8 cellular contexts compared by ENCODE assay signal in genomic region chr22:30386960-30387848, GRCh38. TPM values are rescaled to one million over a fixed set of nuclear protein-coding genes. Genes with fewer than 3 reads are reported as not detected.
DNase-seq lines count a peak whose midpoint lies in the region; ATAC-seq, FAIRE-seq and TF ChIP-seq lines count a peak whose summit lies in the region.

RNF215 (minus strand) TSS chr22:30387411; CDS start chr22:30387313, 98 bp downstream.

- H3K4me3 ChIP-seq in dorsolateral prefrontal cortex (peak within 1 kb of the TSS; percentile 34 to 79 (median 66)), lower leg skin (ENCODE audit: low read depth, poor library complexity, severe bottlenecking) (peak within 1 kb of the TSS; percentile 31)

- peak; percentile 82 to 99 (median 94) for TF ChIP-seq CTCF in dorsolateral prefrontal cortex (IDR thresholded peaks at IDR 0.05 in 54 of 56, conservative IDR thresholded peaks at IDR 0.05 in 2 of 56; ENCODE audit: low read depth in 1 of 56, partially characterized antibody in 56 of 56)
- peak in 1 of 3 donors; percentile 87 for TF ChIP-seq CTCF in lower leg skin (IDR thresholded peaks at IDR 0.05)

- H3K27me3 ChIP-seq in dorsolateral prefrontal cortex, result no peaks in the 10 kb centered on the region

- WGBS in lower leg skin, 2 donors, result 3 to 4% methylated on average over 23 to 42 of the region's 95 CpGs

- TF ChIP-seq POLR2A in lower leg skin (IDR thresholded peaks at IDR 0.05), result no peak

- ATAC-seq in HG03095 (IDR thresholded peaks at IDR 0.05; ENCODE audit: unreplicated experiment), result peak; percentile 57

- peak; percentile 89 for DNase-seq in 8988T
- DNase-seq in GM18507 (ENCODE audit: extremely low spot score, insufficient read length, low read depth), result peak; percentile 89
- peak; percentile 32 for DNase-seq in NCI-H524 treated with DMSO at 0.1 percent for 48 hours (lab: John Stamatoyannopoulos, UW)
- peak; percentile 78 to 82 for DNase-seq in activated CD4-positive, alpha-beta T cell treated with anti-CD3 and anti-CD28 coated beads, Interleukin-2, amount 50 U/mL, for 48 hours
- DNase-seq in dorsolateral prefrontal cortex, result peak; percentile 50 to 92 (median 79)
- peak; percentile 42 to 96 for DNase-seq in lower leg skin (ENCODE audit: low spot score in 2 of 2)
- DNase-seq in stimulated activated CD4-positive, alpha-beta T cell treated with anti-CD3 and anti-CD28 coated beads, Interleukin-4, amount 100 ng/mL, for 4 hours, result peak; percentile 68 to 83

- H3K27ac ChIP-seq in dorsolateral prefrontal cortex, result peak within 1 kb of the TSS in 48 of 59 donors; percentile 6 to 86 (median 70)

- intact Hi-C loops in dorsolateral prefrontal cortex (cut with DNase I) (loop anchor here (1.0 to 5.0 kb wide), 6 partner anchors 30 to 280 kb away; partner anchors contain the start of genes CASTOR1 (in 1 of the 2), CCDC157 (in 1 of the 2), SF3A1 (in 1 of the 2) and TBC1D10A (in 1 of the 2)), lower leg skin (cut with DNase I; ENCODE audit: low total_unique reads) (loop anchor here (2.0 to 10.0 kb wide), 2 partner anchors 98 to 272 kb away; partner anchors contain the start of gene CASTOR1)

- peak; percentile 74 for FAIRE-seq in GM18507 (lab: Jason Lieb, UNC)

RNA-seq across cellular contexts. Expression of gene RNF215, which starts in this region (rescaled TPM):
- total RNA-seq in dorsolateral prefrontal cortex (10 to 100 TPM; 18.9 to 55.4 (median 34.4) TPM), lower leg skin (1 to 10 TPM; 6.9 to 7.8 (median 7.3) TPM)

Comparison
In these comparisons a context has a peak if more than half of its experiments do, and no peak if none do; other contexts are left out.
1. Peak in every context shown above with its lines: DNase-seq, ATAC-seq, H3K4me3 ChIP-seq and H3K27ac ChIP-seq.
2. DNase-seq: peak in every context shown above with its lines; median percentile 89 in 8988T; 89 in GM18507; 80 in activated CD4-positive, alpha-beta T cell treated with anti-CD3 and anti-CD28 coated beads, Interleukin-2, amount 50 U/mL, for 48 hours; 79 in dorsolateral prefrontal cortex; 76 in stimulated activated CD4-positive, alpha-beta T cell treated with anti-CD3 and anti-CD28 coated beads, Interleukin-4, amount 100 ng/mL, for 4 hours; 69 in lower leg skin; 32 in NCI-H524 treated with DMSO at 0.1 percent for 48 hours.